ENCODE assay signal across 9 cellular contexts in genomic region chr11:96246718-96247540, GRCh38.
DNase-seq lines count a peak whose midpoint lies in the region; ATAC-seq, FAIRE-seq and TF ChIP-seq lines count a peak whose summit lies in the region.
"Had no signal": no experiment of that assay in that cellular context is flagged by ENCODE, and none has a peak within 500 bp of the region (broad histone marks: within the 10 kb centered on the region; RNA-seq: fewer than 3 reads in every experiment).

No MANE protein-coding gene starts in this region.

- WGBS in HepG2 (ENCODE audit: low lambda C conversion rate) = 44% methylated on average over 4 of the region's 4 CpGs

- TF ChIP-seq CTCF in HepG2 (CRISPR knock-in tag; IDR thresholded peaks at IDR 0.05) = no peak

- POLR2A ChIA-PET in HepG2 (lab: Yijun Ruan, JAX) = interaction anchor here (0.7 to 0.8 kb wide), 2 partner anchors 85 to 96 kb away, joined by 3 to 4 read pairs; partner anchors contain the start of gene MAML2

- intact Hi-C loops in HepG2 (cut with micrococcal nuclease; ENCODE audit: unreplicated experiment) = loop anchor here (10.0 kb wide), 1 partner anchor 152 kb away; no protein-coding TSS in a partner anchor

- H4K20me1 ChIP-seq in HepG2 (ENCODE audit: insufficient read depth, low read length) = no peaks in the 10 kb centered on the region

- H3K79me2 ChIP-seq in ACC112 (ENCODE audit: control insufficient read depth, insufficient read depth, low read length, unreplicated experiment) (peaks cover 72% of the 10 kb centered on the region), HepG2 (ENCODE audit: insufficient read depth, low read length) (peaks cover 44% of the 10 kb centered on the region)

- peaks cover 7 to 10% of the 10 kb centered on the region in 2 donors for H3K9me3 Mint-ChIP-seq in activated naive CD4-positive, alpha-beta T cell treated with anti-CD3 and anti-CD28 coated beads, Interleukin-2, amount 50 U/mL, for 72 hours

- no peaks in the 10 kb centered on the region for H3K9me3 ChIP-seq in HepG2 (ENCODE audit: low read length)

- CTCF ChIA-PET in HepG2 (lab: Yijun Ruan, JAX; ENCODE audit: low intra/inter-chr PET ratio, low total read pairs) = no interaction called here

- H3K4me2 ChIP-seq in HepG2 (ENCODE audit: low read depth, low read length) = peak overlapping the region; percentile 43

- H3K27ac Mint-ChIP-seq in activated naive CD4-positive, alpha-beta T cell treated with anti-CD3 and anti-CD28 coated beads, Interleukin-2, amount 50 U/mL, for 72 hours = peak overlapping the region; percentile 80 to 95

- FAIRE-seq in HepG2 (lab: Jason Lieb, UNC) = no peak

- H3K36me3 ChIP-seq in ACC112 (ENCODE audit: insufficient read depth, low read length) = no peaks in the 10 kb centered on the region
- H3K36me3 ChIP-seq in HepG2 (replicated peaks in 1 of 2; ENCODE audit: control insufficient read depth in 1 of 2, insufficient read depth in 2 of 2, low read length in 2 of 2) = no peaks in the 10 kb centered on the region

- peaks cover 36% of the 10 kb centered on the region for H3K4me1 ChIP-seq in ACC112 (ENCODE audit: control insufficient read depth, insufficient read depth, low read length, unreplicated experiment)
- peaks cover 45% of the 10 kb centered on the region for H3K4me1 ChIP-seq in HepG2 (ENCODE audit: insufficient read depth, low read length)

- H3K4me3 ChIP-seq in ACC112 (ENCODE audit: low read depth, low read length) = no peak overlapping the region
- no peak overlapping the region for H3K4me3 ChIP-seq in HepG2 (replicated peaks in 1 of 3; ENCODE audit: insufficient read depth in 1 of 3, low read depth in 2 of 3, low read length in 3 of 3)

- H3K27me3 ChIP-seq in ACC112 (ENCODE audit: insufficient read depth, low read length) = no peaks in the 10 kb centered on the region
- H3K27me3 ChIP-seq in HepG2 (ENCODE audit: control insufficient read depth in 1 of 2, insufficient read depth in 2 of 2, low read length in 2 of 2) = no peaks in the 10 kb centered on the region

- BruUV-seq in HepG2 (replicated peaks; lab: Mats Ljungman, UMichigan) = no TSS peak

- in situ Hi-C loops in HepG2 (cut with HindIII; ENCODE audit: extremely low pct_ligation_motif_present, low pct_unique_long_range_greater_than_20kb) = no loop called here

- H2AFZ ChIP-seq in ACC112 (ENCODE audit: low read length, unreplicated experiment) (no peak overlapping the region), HepG2 (ENCODE audit: low read length) (no peak overlapping the region)

- no peak for DNase-seq in activated naive CD4-positive, alpha-beta T cell treated with anti-CD3 and anti-CD28 coated beads, Interleukin-2, amount 50 U/mL, for 72 hours (ENCODE audit: low spot score in 2 of 2)
- DNase-seq in HepG2 (ENCODE audit: low spot score) = peak; percentile 86
- no peak for DNase-seq in COLO668 (lab: John Stamatoyannopoulos, UW; ENCODE audit: unreplicated experiment)
- DNase-seq: NCI-H1694 treated with DMSO at 0.1 percent for 48 hours had no signal

- H3K9ac ChIP-seq in HepG2 (ENCODE audit: insufficient read depth, low read depth, low read length) = peak overlapping the region; percentile 24

- peaks cover 1 to 14% of the 10 kb centered on the region in 2 donors for H3K36me3 Mint-ChIP-seq in activated naive CD4-positive, alpha-beta T cell treated with anti-CD3 and anti-CD28 coated beads, Interleukin-2, amount 50 U/mL, for 72 hours

- no peak for TF ChIP-seq POLR2A in HepG2 (IDR thresholded peaks at IDR 0.05; ENCODE audit: insufficient read depth in 1 of 2, low read depth in 2 of 2, low read length in 2 of 2)

- TF ChIP-seq EP300 in HepG2 (IDR thresholded peaks at IDR 0.05; ENCODE audit: low read depth in 2 of 2, low read length in 2 of 2) (peak in 1 of 2 experiments; percentile 32; a peak in 1 of 4 replicates), HepG2 (CRISPR knock-in tag; IDR thresholded peaks at IDR 0.05; ENCODE audit: borderline replicate concordance) (no peak; the same call in 1 of the 2 replicates)

- ATAC-seq in HG02610 (IDR thresholded peaks at IDR 0.05; ENCODE audit: unreplicated experiment) = peak; percentile 35
- ATAC-seq in activated naive CD4-positive, alpha-beta T cell treated with anti-CD3 and anti-CD28 coated beads, Interleukin-2, amount 50 U/mL, for 72 hours = peak; percentile 39 to 58
- peak; percentile 71 for ATAC-seq in HepG2
- ATAC-seq in GM19328 (IDR thresholded peaks at IDR 0.05; ENCODE audit: unreplicated experiment) = no peak
- ATAC-seq in GM21723 (IDR thresholded peaks at IDR 0.05; ENCODE audit: unreplicated experiment) = no peak
- ATAC-seq in GM19023 (IDR thresholded peaks at IDR 0.05; ENCODE audit: unreplicated experiment) = no peak

- H3K27ac ChIP-seq in ACC112 (ENCODE audit: low read depth, low read length) (peak overlapping the region; percentile 64), HepG2 (ENCODE audit: extremely low read length, insufficient read depth, low read length) (peak overlapping the region; percentile 59)

- no peak for TF ChIP-seq RAD21 in HepG2 (CRISPR knock-in tag; IDR thresholded peaks at IDR 0.05)

TF ChIP-seq in HepG2, 621 proteins besides CTCF, POLR2A, EP300 and RAD21 (continues in another document):
- TF ChIP-seq TCF7 (IDR thresholded peaks at IDR 0.05; ENCODE audit: low read depth) (peak; percentile 38; the same call in 1 of the 2 replicates), MBNL3 (CRISPR knock-in tag; conservative IDR thresholded peaks at IDR 0.05) (no peak), KLF16 (CRISPR knock-in tag; IDR thresholded peaks at IDR 0.05) (no peak), ZNF775 (CRISPR knock-in tag; IDR thresholded peaks at IDR 0.05; ENCODE audit: borderline replicate concordance) (no peak), SAP130 (CRISPR knock-in tag; IDR thresholded peaks at IDR 0.05; ENCODE audit: low read depth) (peak; percentile 38; the same call in 1 of the 2 replicates), GATAD2A (CRISPR knock-in tag; IDR thresholded peaks at IDR 0.05) (0 out of 2 replicates have a peak, but pooled peaks have one; percentile 39), DBP (CRISPR knock-in tag; IDR thresholded peaks at IDR 0.05; ENCODE audit: not compliant biosample characterization) (no peak), FOXA3 (CRISPR knock-in tag; IDR thresholded peaks at IDR 0.05) (peak; percentile 14; the same call in 1 of the 2 replicates), IKZF4 (CRISPR knock-in tag; IDR thresholded peaks at IDR 0.05; ENCODE audit: borderline replicate concordance, low read depth, not compliant biosample characterization) (no peak), ZNF530 (CRISPR knock-in tag; IDR thresholded peaks at IDR 0.05; ENCODE audit: low read depth) (no peak), GRHL1 (CRISPR knock-in tag; conservative IDR thresholded peaks at IDR 0.05) (no peak), BCL3 (CRISPR knock-in tag; IDR thresholded peaks at IDR 0.05) (no peak), NCOA2 (CRISPR knock-in tag; IDR thresholded peaks at IDR 0.05) (0 out of 2 replicates have a peak, but pooled peaks have one; percentile 39), GPBP1L1 (CRISPR knock-in tag; IDR thresholded peaks at IDR 0.05) (no peak), MIER3 (CRISPR knock-in tag; IDR thresholded peaks at IDR 0.05; ENCODE audit: borderline replicate concordance) (no peak), BRD4 (CRISPR knock-in tag; IDR thresholded peaks at IDR 0.05) (no peak), KLF11 (CRISPR knock-in tag; IDR thresholded peaks at IDR 0.05) (no peak), ASH2L (IDR thresholded peaks at IDR 0.05; ENCODE audit: insufficient read length, low read depth, low read length) (peak; percentile 24), POLR2AphosphoS5 (IDR thresholded peaks at IDR 0.05; ENCODE audit: low read depth, low read length) (no peak), SKI (IDR thresholded peaks at IDR 0.05; ENCODE audit: partially characterized antibody) (no peak)

Comparison
In these comparisons a context has a peak if more than half of its experiments do, and no peak if none do; other contexts are left out.
1. ATAC-seq: peak in HG02610 (single experiment), activated naive CD4-positive, alpha-beta T cell treated with anti-CD3 and anti-CD28 coated beads, Interleukin-2, amount 50 U/mL, for 72 hours (2 of 2) and HepG2 (single experiment); none in GM19328 (single experiment), GM21723 (single experiment) and GM19023 (single experiment).